9 cellular contexts compared by ENCODE assay signal in genomic region chr3:72847282-72847681, GRCh38. TPM values are rescaled to one million over a fixed set of nuclear protein-coding genes. Genes with fewer than 3 reads are reported as not detected.
A peak's percentile ranks its signal among the peaks of the same experiment; 100 is the strongest.
DNase-seq lines count a peak whose midpoint lies in the region; ATAC-seq and TF ChIP-seq lines count a peak whose summit lies in the region.
"Had no signal": no experiment of that assay in that cellular context is flagged by ENCODE, and none has a peak within 500 bp of the region (broad histone marks: within the 10 kb centered on the region; RNA-seq: fewer than 3 reads in every experiment).

No MANE protein-coding gene starts in this region.

- CTCF ChIA-PET in activated naive CD4-positive, alpha-beta T cell treated with anti-CD3 and anti-CD28 coated beads, Interleukin-2, amount 10 ng/mL, durations not matched to agents 7 days and 5 days (lab: Charles Lee): interaction anchor here (1.1 to 1.9 kb wide), 3 partner anchors 25 to 238 kb away, joined by 3 to 8 read pairs (median 8); no protein-coding TSS in a partner anchor

- H3K27ac ChIP-seq in upper lobe of left lung: peak overlapping the region; percentile 65 to 85 (median 82)

- intact Hi-C loops in lower leg skin (cut with DNase I; ENCODE audit: low total_unique reads): no loop called here

- H3K36me3 ChIP-seq in adipocyte (ENCODE audit: control insufficient read depth, insufficient read depth, low read length, severe bottlenecking) (peaks cover 1% of the 10 kb centered on the region), upper lobe of left lung (peaks cover 0 to 5% (median under 1%) of the 10 kb centered on the region in 4 donors)

- DNase-seq in activated naive CD4-positive, alpha-beta T cell treated with anti-CD3 and anti-CD28 coated beads, Interleukin-2, amount 10 ng/mL, durations not matched to agents 7 days and 5 days: no peak
- no peak for DNase-seq in activated naive CD4-positive, alpha-beta T cell treated with Interleukin-2 at 50 U/mL for 16 hours
- no peak for DNase-seq in adipocyte (ENCODE audit: low read depth)
- DNase-seq in lower leg skin (ENCODE audit: low spot score in 2 of 2): no peak
- DNase-seq in upper lobe of left lung: no peak
- DNase-seq in iPS-NIHi11 (ENCODE audit: low spot score): no peak
- DNase-seq in pons (ENCODE audit: low spot score): no peak
- no peak for DNase-seq in midbrain (lab: John Stamatoyannopoulos, UW)
- DNase-seq: RPMI8226 had no signal

- H3K36me3 Mint-ChIP-seq in activated naive CD4-positive, alpha-beta T cell treated with anti-CD3 and anti-CD28 coated beads, Interleukin-2, amount 10 ng/mL, durations not matched to agents 7 days and 5 days: peaks cover 2% of the 10 kb centered on the region

- TF ChIP-seq CTCF in lower leg skin (IDR thresholded peaks at IDR 0.05) (no peak), upper lobe of left lung (IDR thresholded peaks at IDR 0.05) (no peak)

- peak overlapping the region; percentile 88 for H3K4me3 Mint-ChIP-seq in activated naive CD4-positive, alpha-beta T cell treated with anti-CD3 and anti-CD28 coated beads, Interleukin-2, amount 10 ng/mL, durations not matched to agents 7 days and 5 days

- H3K27ac Mint-ChIP-seq in activated naive CD4-positive, alpha-beta T cell treated with anti-CD3 and anti-CD28 coated beads, Interleukin-2, amount 10 ng/mL, durations not matched to agents 7 days and 5 days: peak overlapping the region; percentile 2

- TF ChIP-seq POLR2A in lower leg skin (IDR thresholded peaks at IDR 0.05) (no peak), upper lobe of left lung (IDR thresholded peaks at IDR 0.05) (no peak)

- H3K9me3 Mint-ChIP-seq in activated naive CD4-positive, alpha-beta T cell treated with anti-CD3 and anti-CD28 coated beads, Interleukin-2, amount 10 ng/mL, durations not matched to agents 7 days and 5 days: no peaks in the 10 kb centered on the region

- peaks cover 17% of the 10 kb centered on the region for H3K4me1 ChIP-seq in adipocyte (ENCODE audit: control insufficient read depth, insufficient read depth, low read length)
- H3K4me1 ChIP-seq in upper lobe of left lung: peaks cover 8 to 24% (median 16%) of the 10 kb centered on the region in 4 donors

- ATAC-seq in upper lobe of left lung (ENCODE audit: low FRiP score in 2 of 2): no peak

- H3K9ac ChIP-seq in adipocyte (ENCODE audit: low read length): peak overlapping the region; percentile 86

- H3K27me3 Mint-ChIP-seq in activated naive CD4-positive, alpha-beta T cell treated with anti-CD3 and anti-CD28 coated beads, Interleukin-2, amount 10 ng/mL, durations not matched to agents 7 days and 5 days: peaks cover 5% of the 10 kb centered on the region

- H3K4me1 Mint-ChIP-seq in activated naive CD4-positive, alpha-beta T cell treated with anti-CD3 and anti-CD28 coated beads, Interleukin-2, amount 10 ng/mL, durations not matched to agents 7 days and 5 days: peaks cover 52% of the 10 kb centered on the region

- 7 to 15% methylated on average over 6 of the region's 6 CpGs for WGBS in lower leg skin, 2 donors
- WGBS in upper lobe of left lung, 2 donors: 11 to 14% methylated on average over 6 of the region's 6 CpGs

- H3K27me3 ChIP-seq in adipocyte (replicated peaks; ENCODE audit: control insufficient read depth, insufficient read depth, low read length) (no peaks in the 10 kb centered on the region), upper lobe of left lung (no peaks in the 10 kb centered on the region)

- TF ChIP-seq EP300 in upper lobe of left lung (IDR thresholded peaks at IDR 0.05): no peak

- H3K4me3 ChIP-seq in adipocyte (ENCODE audit: low read length) (peak overlapping the region; percentile 90), lower leg skin (ENCODE audit: low read depth, poor library complexity, severe bottlenecking) (peak overlapping the region; percentile 74), upper lobe of left lung (peak overlapping the region; percentile 72 to 92 (median 86))

- H3K9me3 ChIP-seq in adipocyte (ENCODE audit: control insufficient read depth, low read length) (no peaks in the 10 kb centered on the region), upper lobe of left lung (no peaks in the 10 kb centered on the region)

RNA-seq across cellular contexts. Expression of gene SHQ1, which starts 1.0 kb away (rescaled TPM):
- total RNA-seq in lower leg skin (10 to 100 TPM in 2 of 4 donors, 1 to 10 TPM in 2; 9.7 to 17.2 (median 12.2) TPM), upper lobe of left lung (10 to 100 TPM; 12.0 to 31.4 (median 19.3) TPM)

RNA-seq across cellular contexts. Expression of gene GXYLT2, which starts 40.6 kb away (rescaled TPM):
- total RNA-seq in lower leg skin (1 to 10 TPM in 3 of 4 donors, under 1 TPM in 1; 0.72 to 6.8 (median 2.3) TPM), upper lobe of left lung (1 to 10 TPM; 3.3 to 10.0 (median 5.9) TPM)
